In genomic region chr1:54324750-54325704, GRCh38 we compare ENCODE assay signal across 11 cellular contexts.
DNase-seq lines count a peak whose midpoint lies in the region; ATAC-seq, FAIRE-seq and TF ChIP-seq lines count a peak whose summit lies in the region.
"Had no signal": no experiment of that assay in that cellular context is flagged by ENCODE, and none has a peak within 500 bp of the region (broad histone marks: within the 10 kb centered on the region; RNA-seq: fewer than 3 reads in every experiment).

No MANE protein-coding gene starts in this region.

- no peaks in the 10 kb centered on the region for H3K9me3 Mint-ChIP-seq in Caco-2 (ENCODE audit: unreplicated experiment)
- H3K9me3 Mint-ChIP-seq: activated T-cell treated with anti-CD3 and anti-CD28 coated beads, Interleukin-2, amount 50 U/mL, for 72 hours had no signal

- H3K4me2 ChIP-seq in K562 (ENCODE audit: insufficient read depth, low read length) (no peak overlapping the region), mesendoderm (ENCODE audit: low read length) (no peak overlapping the region)

- H3K4me1 Mint-ChIP-seq in Caco-2 (ENCODE audit: low read depth, unreplicated experiment), result peaks cover 18% of the 10 kb centered on the region

- H3K27me3 ChIP-seq in Caco-2 (replicated peaks; ENCODE audit: control insufficient read depth, insufficient read depth, low read length) (no peaks in the 10 kb centered on the region), K562 (ENCODE audit: control insufficient read depth in 2 of 2, insufficient read depth in 2 of 2, low read length in 2 of 2) (no peaks in the 10 kb centered on the region), right atrium auricular region (no peaks in the 10 kb centered on the region), prostate gland (replicated peaks; ENCODE audit: insufficient read depth) (no peaks in the 10 kb centered on the region), mesendoderm (ENCODE audit: insufficient read depth, low read length, poor library complexity) (no peaks in the 10 kb centered on the region)
- H3K27me3 ChIP-seq: right lobe of liver had no signal

- no peak overlapping the region for H3K4ac ChIP-seq in mesendoderm (ENCODE audit: low read depth, low read length)

- CTCF ChIA-PET in Caco-2 (lab: Charles Lee) (no interaction called here), K562 (lab: Yijun Ruan, JAX; ENCODE audit: low intra/inter-chr PET ratio) (interaction anchor here (0.6 kb wide), 1 partner anchor 36 kb away, joined by 5 read pairs; no protein-coding TSS in a partner anchor)

- H3K27ac ChIP-seq in K562 (ENCODE audit: extremely low read depth, low read depth, low read length) (no peak overlapping the region), right atrium auricular region (peak overlapping the region; percentile 15 to 50), prostate gland (peak overlapping the region; percentile 56 to 59), mesendoderm (ENCODE audit: low read depth, low read length) (no peak overlapping the region)

- H4K20me1 ChIP-seq in K562 (replicated peaks; ENCODE audit: control insufficient read depth, insufficient read depth, low read length), result peaks cover 68% of the 10 kb centered on the region

- no peak overlapping the region for H4K5ac ChIP-seq in mesendoderm (ENCODE audit: low read length)

- no peak for TF ChIP-seq POLR2A in K562 (conservative IDR thresholded peaks at IDR 0.05)
- TF ChIP-seq POLR2A in prostate gland (IDR thresholded peaks at IDR 0.05), result no peak

- no peak overlapping the region for H2BK120ac ChIP-seq in mesendoderm (ENCODE audit: low read depth, low read length)

- BruUV-seq in Caco-2 (replicated peaks; lab: Mats Ljungman, UMichigan), result no TSS peak
- BruUV-seq in K562 (replicated peaks; lab: Mats Ljungman, UMichigan), result no TSS peak

- peak overlapping the region; percentile 53 for H3K27ac Mint-ChIP-seq in Caco-2 (ENCODE audit: unreplicated experiment)
- H3K27ac Mint-ChIP-seq: activated T-cell treated with anti-CD3 and anti-CD28 coated beads, Interleukin-2, amount 50 U/mL, for 72 hours had no signal

- H3K4me3 ChIP-seq in Caco-2 (ENCODE audit: low read depth, low read length) (no peak overlapping the region), K562 (no peak overlapping the region), right atrium auricular region (no peak overlapping the region), prostate gland (no peak overlapping the region), mesendoderm (ENCODE audit: low read length) (no peak overlapping the region)
- H3K4me3 ChIP-seq: right lobe of liver had no signal

- no peak overlapping the region for H4K8ac ChIP-seq in mesendoderm (ENCODE audit: low read depth, low read length)

- no peak overlapping the region for H3K4me3 Mint-ChIP-seq in Caco-2 (ENCODE audit: unreplicated experiment)
- H3K4me3 Mint-ChIP-seq: activated T-cell treated with anti-CD3 and anti-CD28 coated beads, Interleukin-2, amount 50 U/mL, for 72 hours had no signal

- no peaks in the 10 kb centered on the region for H3K27me3 Mint-ChIP-seq in Caco-2 (ENCODE audit: insufficient read depth, unreplicated experiment)

- DNase-seq in Caco-2 (no peak), K562 (ENCODE audit: extremely low read depth in 1 of 4, low spot score in 3 of 4) (no peak), right atrium auricular region (ENCODE audit: low spot score) (no peak), prostate gland (ENCODE audit: low spot score) (no peak), mesendoderm (no peak)
- DNase-seq: activated T-cell treated with anti-CD3 and anti-CD28 coated beads, Interleukin-2, amount 50 U/mL, for 72 hours; right lobe of liver had no signal

- no peak overlapping the region for H3K18ac ChIP-seq in mesendoderm (ENCODE audit: low read length)

- no peak overlapping the region for H2AFZ ChIP-seq in K562 (ENCODE audit: low read depth, low read length)

- H3K56ac ChIP-seq in mesendoderm (ENCODE audit: low read length), result no peak overlapping the region

- TF ChIP-seq EP300 in K562 (IDR thresholded peaks at IDR 0.05; ENCODE audit: low read length), result no peak

- no peak for TF ChIP-seq RAD21 in K562 (CRISPR knock-in tag; conservative IDR thresholded peaks at IDR 0.05 in 1 of 2, IDR thresholded peaks at IDR 0.05 in 1 of 2)

- H3K36me3 ChIP-seq in Caco-2 (ENCODE audit: control insufficient read depth, insufficient read depth, low read length) (no peaks in the 10 kb centered on the region; the same call in 1 of the 2 replicates), K562 (ENCODE audit: control insufficient read depth, insufficient read depth, low read length) (peaks cover 18% of the 10 kb centered on the region; the same call in 2 of the 3 replicates), right atrium auricular region (no peaks in the 10 kb centered on the region), prostate gland (no peaks in the 10 kb centered on the region), mesendoderm (ENCODE audit: control insufficient read depth, insufficient read depth, low read length) (no peaks in the 10 kb centered on the region)
- H3K36me3 ChIP-seq: right lobe of liver had no signal

- no peak overlapping the region for H2AK5ac ChIP-seq in mesendoderm (ENCODE audit: low read length)

- no peak overlapping the region for H2BK5ac ChIP-seq in mesendoderm (ENCODE audit: low read length)

- no peaks in the 10 kb centered on the region for H3K9me3 ChIP-seq in Caco-2
- H3K9me3 ChIP-seq in K562 (replicated peaks; ENCODE audit: control insufficient read depth, insufficient read depth, low read depth, low read length), result no peaks in the 10 kb centered on the region
- no peaks in the 10 kb centered on the region for H3K9me3 ChIP-seq in right atrium auricular region
- H3K9me3 ChIP-seq in prostate gland, result no peaks in the 10 kb centered on the region
- H3K9me3 ChIP-seq: right lobe of liver had no signal

- 73% methylated on average over 16 of the region's 16 CpGs for WGBS in K562 (ENCODE audit: insufficient coverage, low coverage, missing lambda C conversion rate)
- 37% methylated on average over 16 of the region's 16 CpGs for WGBS in prostate gland
- WGBS in mesendoderm (ENCODE audit: extremely low coverage, insufficient coverage, low lambda C conversion rate), result no CpG with 5 or more reads among the region's 16 CpGs

- H2BK15ac ChIP-seq in mesendoderm (replicated peaks; ENCODE audit: low read depth), result no peak overlapping the region

- TF ChIP-seq CTCF in Caco-2 (IDR thresholded peaks at IDR 0.05; ENCODE audit: insufficient read depth in 1 of 2, low read depth in 1 of 2, low read length in 1 of 2, severe bottlenecking in 1 of 2, unreplicated experiment in 1 of 2) (no peak), K562 (IDR thresholded peaks at IDR 0.05 in 2 of 3, conservative IDR thresholded peaks at IDR 0.05 in 1 of 3; ENCODE audit: insufficient read depth in 2 of 3, low read depth in 1 of 3, low read length in 3 of 3) (no peak), right atrium auricular region (IDR thresholded peaks at IDR 0.05) (no peak), prostate gland (IDR thresholded peaks at IDR 0.05) (no peak)

- peaks cover 17% of the 10 kb centered on the region for H3K4me1 ChIP-seq in Caco-2
- peaks cover 14 to 24% of the 10 kb centered on the region in 2 experiments; a peak in 4 of 5 replicates for H3K4me1 ChIP-seq in K562 (replicated peaks in 1 of 2; ENCODE audit: control insufficient read depth in 2 of 2, insufficient read depth in 2 of 2, low read length in 2 of 2)
- peaks cover 0 to 68% of the 10 kb centered on the region in 2 donors for H3K4me1 ChIP-seq in right atrium auricular region
- peaks cover 18% of the 10 kb centered on the region for H3K4me1 ChIP-seq in prostate gland (replicated peaks)
- H3K4me1 ChIP-seq in mesendoderm (ENCODE audit: control insufficient read depth, low read depth, low read length), result peaks cover 40% of the 10 kb centered on the region

- no peaks in the 10 kb centered on the region for H3K36me3 Mint-ChIP-seq in Caco-2 (ENCODE audit: insufficient read depth, unreplicated experiment)

- H3K79me1 ChIP-seq in mesendoderm (ENCODE audit: low read length), result peaks cover 53% of the 10 kb centered on the region

- no peaks in the 10 kb centered on the region for H3K9me1 ChIP-seq in K562 (ENCODE audit: control insufficient read depth, insufficient read depth, low read length)

- no peak for FAIRE-seq in K562 (lab: Jason Lieb, UNC)
- FAIRE-seq: islet of Langerhans had no signal

- POLR2A ChIA-PET in Caco-2 (lab: Charles Lee) (no interaction called here), K562 (lab: Yijun Ruan, JAX) (interaction anchor here (1.1 to 1.8 kb wide), 2 partner anchors 12 to 19 kb away, joined by 5 read pairs; no protein-coding TSS in a partner anchor)

- in situ Hi-C loops in K562 (cut with MboI), result loop anchor here (5.0 to 25.0 kb wide), 2 partner anchors 77 to 162 kb away; no protein-coding TSS in a partner anchor

- H3K79me2 ChIP-seq in K562 (ENCODE audit: control insufficient read depth, insufficient read depth, low read length) (peaks cover 91% of the 10 kb centered on the region), mesendoderm (ENCODE audit: control insufficient read depth, insufficient read depth, low read length) (peaks cover 90% of the 10 kb centered on the region)

- no peak overlapping the region for H3K9ac ChIP-seq in K562 (ENCODE audit: insufficient read depth in 1 of 2, low read depth in 2 of 2, low read length in 2 of 2)
- H3K9ac ChIP-seq in mesendoderm (ENCODE audit: low read length), result no peak overlapping the region

- no peak overlapping the region for H3K23ac ChIP-seq in mesendoderm (ENCODE audit: low read length)

- intact Hi-C loops in Caco-2 (cut with micrococcal nuclease; ENCODE audit: unreplicated experiment), result no loop called here
- intact Hi-C loops in K562 (cut with micrococcal nuclease), result no loop called here
- intact Hi-C loops in prostate gland (cut with DNase I), result loop anchor here (5.0 kb wide), 1 partner anchor 72 kb away; no protein-coding TSS in a partner anchor

- ATAC-seq in K562 (no peak), HG03432 (IDR thresholded peaks at IDR 0.05; ENCODE audit: unreplicated experiment) (no peak), GM21447 (IDR thresholded peaks at IDR 0.05; ENCODE audit: unreplicated experiment) (no peak), GM21786 (IDR thresholded peaks at IDR 0.05; ENCODE audit: unreplicated experiment) (no peak)
- ATAC-seq: activated T-cell treated with anti-CD3 and anti-CD28 coated beads, Interleukin-2, amount 50 U/mL, for 72 hours; right lobe of liver had no signal

TF ChIP-seq in K562, 482 proteins besides CTCF, POLR2A, EP300 and RAD21:
- peak; percentile 50 for TF ChIP-seq CEBPB (tag; IDR thresholded peaks at IDR 0.05)
- TF ChIP-seq POLR2B (IDR thresholded peaks at IDR 0.05; ENCODE audit: low read depth, partially characterized antibody), result no peak

Comparison
In these comparisons a context has a peak if more than half of its experiments do, and no peak if none do; other contexts are left out.
1. H3K27ac ChIP-seq: peak in right atrium auricular region (2 of 2) and prostate gland (2 of 2); none in K562 (single experiment) and mesendoderm (single experiment).